ENCODE assay signal across 8 cellular contexts in the genomic region with DNA sequence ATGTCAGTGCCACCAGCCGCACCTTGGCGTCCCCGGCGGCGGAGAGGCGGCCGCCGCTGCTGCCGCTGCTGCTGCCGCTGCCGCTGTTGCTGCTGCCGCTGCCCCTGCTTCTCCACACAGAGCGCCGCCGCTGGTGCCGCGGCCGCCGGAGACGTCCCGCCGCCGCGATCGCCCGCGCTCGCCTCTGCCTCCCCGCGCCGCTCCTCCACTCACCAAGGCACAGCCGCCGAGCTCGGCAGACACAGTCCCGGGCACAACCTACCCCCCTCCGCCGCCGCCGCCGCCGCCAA. TPM values are rescaled to one million over a fixed set of nuclear protein-coding genes. Genes with fewer than 3 reads are reported as not detected.
DNase-seq lines count a peak whose midpoint lies in the region; ATAC-seq and TF ChIP-seq lines count a peak whose summit lies in the region.

A gene (minus strand): TSS at position 260 of the 290 bp plus-strand sequence.

- no peaks in the 10 kb centered on the region for H3K27me3 ChIP-seq in ACC112 (ENCODE audit: insufficient read depth, low read length)
- no peaks in the 10 kb centered on the region for H3K27me3 ChIP-seq in lung (ENCODE audit: control insufficient read depth, insufficient read depth)

- H3K9me3 ChIP-seq in lung (ENCODE audit: control insufficient read depth in 2 of 2, insufficient read depth in 1 of 2, low read length in 1 of 2): no peaks in the 10 kb centered on the region

- H3K27me3 Mint-ChIP-seq in type B pancreatic cell: peaks cover 8% of the 10 kb centered on the region

- H3K36me3 Mint-ChIP-seq in type B pancreatic cell: peaks cover 7% of the 10 kb centered on the region

- peak; percentile 18 for TF ChIP-seq POLR2A in GM19193 (IDR thresholded peaks at IDR 0.05; ENCODE audit: extremely low read depth, insufficient read depth, insufficient read length)

- H3K79me2 ChIP-seq in ACC112 (ENCODE audit: control insufficient read depth, insufficient read depth, low read length, unreplicated experiment): peaks cover 43% of the 10 kb centered on the region

- H3K27ac ChIP-seq in ACC112 (ENCODE audit: low read depth, low read length) (peak within 1 kb of the TSS; percentile 74), lung (ENCODE audit: low read depth in 1 of 2, low read length in 1 of 2) (peak within 1 kb of the TSS; percentile 95 to 96)

- WGBS in lung, 2 donors: 0% methylated on average over 14 to 41 of the region's 41 CpGs

- no peaks in the 10 kb centered on the region for H3K9me3 Mint-ChIP-seq in type B pancreatic cell

- TF ChIP-seq CTCF in cardiac fibroblast (IDR thresholded peaks at IDR 0.05; ENCODE audit: low read depth, low read length): no peak
- no peak for TF ChIP-seq CTCF in lung (IDR thresholded peaks at IDR 0.05; ENCODE audit: control extremely low read depth, extremely low read depth)
- no peak for TF ChIP-seq CTCF in type B pancreatic cell (conservative IDR thresholded peaks at IDR 0.05)
- TF ChIP-seq CTCF in GM20000 (IDR thresholded peaks at IDR 0.05; ENCODE audit: extremely low read depth, missing control alignments): no peak

- peak within 1 kb of the TSS; percentile 98 for H3K27ac Mint-ChIP-seq in type B pancreatic cell

- ATAC-seq in lung (ENCODE audit: insufficient read depth, low FRiP score) (peak; percentile 2), GM18867 (IDR thresholded peaks at IDR 0.05; ENCODE audit: unreplicated experiment) (no peak)

- H3K4me1 ChIP-seq in ACC112 (ENCODE audit: control insufficient read depth, insufficient read depth, low read length, unreplicated experiment): peaks cover 27% of the 10 kb centered on the region
- peaks cover 3 to 7% of the 10 kb centered on the region in 2 donors for H3K4me1 ChIP-seq in lung (ENCODE audit: control insufficient read depth in 2 of 2, insufficient read depth in 2 of 2, low read length in 2 of 2)

- H2AFZ ChIP-seq in ACC112 (ENCODE audit: low read length, unreplicated experiment): peak within 1 kb of the TSS; percentile 88

- peaks cover 9% of the 10 kb centered on the region for H3K4me1 Mint-ChIP-seq in type B pancreatic cell (ENCODE audit: unreplicated experiment)

- H3K4me3 ChIP-seq in ACC112 (ENCODE audit: low read depth, low read length) (peak within 1 kb of the TSS; percentile 99), cardiac fibroblast (replicated peaks in 1 of 2; ENCODE audit: low read depth in 2 of 2, low read length in 2 of 2) (peak within 1 kb of the TSS; percentile 83 to 87), lung (peak within 1 kb of the TSS; percentile 97)

- H3K36me3 ChIP-seq in ACC112 (ENCODE audit: insufficient read depth, low read length): no peaks in the 10 kb centered on the region
- no peaks in the 10 kb centered on the region for H3K36me3 ChIP-seq in lung (ENCODE audit: control insufficient read depth in 2 of 2, insufficient read depth in 2 of 2, low read length in 2 of 2)

- H3K4me3 Mint-ChIP-seq in type B pancreatic cell: peak within 1 kb of the TSS; percentile 98

- DNase-seq in HT1080 (ENCODE audit: low read depth) (no peak), cardiac fibroblast (ENCODE audit: low read depth in 2 of 2) (no peak), lung (ENCODE audit: low spot score) (no peak), type B pancreatic cell (ENCODE audit: extremely low spot score, unreplicated experiment) (no peak), GM20000 (ENCODE audit: low spot score) (no peak)

RNA-seq across cellular contexts. Expression of the gene that starts here (rescaled TPM):
- 37.7 and 39.6 TPM in 2 replicates for total RNA-seq in HT1080 (2014; rRNA removed; shearing (Covaris generic))
- polyA plus RNA-seq in HT1080 (2015; cell fraction: cytosol; rRNA removed): 30.0 and 37.3 TPM in 2 replicates
- 38.8 and 41.3 TPM in 2 replicates for polyA plus RNA-seq in HT1080 (2015; cell fraction: nucleus; rRNA removed)
- total RNA-seq in lung (10 to 100 TPM; 44.3 to 72.0 TPM), type B pancreatic cell (ENCODE audit: low replicate concordance) (28.4 and 35.4 TPM in 2 replicates)
- 10 to 100 TPM; 13.5 to 17.1 TPM for polyA plus RNA-seq in lung
